Comparison of ENCODE assay signal across 20 cellular contexts in the genomic region with DNA sequence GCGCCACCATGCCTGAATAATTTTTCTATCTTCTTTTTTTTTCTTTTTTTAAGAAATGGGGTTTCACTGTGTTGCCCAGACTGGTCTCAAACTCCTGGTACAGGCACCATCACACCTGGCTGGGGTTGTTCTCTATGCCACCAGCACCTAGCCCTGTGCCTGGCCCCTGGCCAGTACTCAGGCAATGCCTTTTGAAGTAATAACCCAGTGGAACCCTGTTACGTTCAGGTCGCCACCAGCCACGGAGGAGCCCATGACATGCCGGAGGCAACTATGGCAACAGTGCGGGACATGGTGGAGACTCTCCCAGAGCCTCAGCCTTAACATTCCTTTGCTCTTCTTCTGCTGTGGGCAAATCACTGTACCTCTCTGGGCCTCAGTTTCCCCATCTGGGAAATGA. TPM values are rescaled to one million over a fixed set of nuclear protein-coding genes. Genes with fewer than 3 reads are reported as not detected.
DNase-seq lines count a peak whose midpoint lies in the region; ATAC-seq and TF ChIP-seq lines count a peak whose summit lies in the region.
"Had no signal": no experiment of that assay in that cellular context is flagged by ENCODE, and none has a peak within 500 bp of the region (broad histone marks: within the 10 kb centered on the region; RNA-seq: fewer than 3 reads in every experiment).

No MANE protein-coding gene starts in this region.

- CTCF ChIA-PET in RWPE1 (lab: Yijun Ruan, JAX): interaction anchor here (0.7 to 1.2 kb wide), 3 partner anchors 18 to 1479 kb away, joined by 3 to 6 read pairs (median 3); no protein-coding TSS in a partner anchor

- peak in 1 of 2 donors; percentile 17 for ATAC-seq in right cardiac atrium
- ATAC-seq in left cardiac atrium: no peak
- no peak for ATAC-seq in left lung
- no peak for ATAC-seq in gastrocnemius medialis
- ATAC-seq: A549; activated T-helper 17 cell treated with anti-CD3 and anti-CD28 coated beads, Interleukin-2, amount 50 U/mL, for 72 hours had no signal

- in situ Hi-C loops in gastrocnemius medialis (cut with MboI; ENCODE audit: low sequenced_read_pairs in 4 of 4) (no loop called here), GM13976 (cut with MboI; ENCODE audit: low sequenced_read_pairs, unreplicated experiment) (no loop called here)

- H3K36me3 ChIP-seq in left lung (no peaks in the 10 kb centered on the region), gastrocnemius medialis (no peaks in the 10 kb centered on the region)
- H3K36me3 ChIP-seq: cardiac muscle cell had no signal

- intact Hi-C loops in right cardiac atrium (cut with DNase I) (no loop called here), left cardiac atrium (cut with DNase I) (no loop called here), left lung (cut with DNase I) (no loop called here), gastrocnemius medialis (cut with DNase I; ENCODE audit: low total_unique reads) (no loop called here)

- POLR2A ChIA-PET in RWPE1 (lab: Yijun Ruan, JAX; ENCODE audit: low non-redundant PET): no interaction called here

- H3K4me3 ChIP-seq in right cardiac atrium (ENCODE audit: low read length): no peak overlapping the region
- no peak overlapping the region for H3K4me3 ChIP-seq in left lung
- no peak overlapping the region for H3K4me3 ChIP-seq in gastrocnemius medialis
- H3K4me3 ChIP-seq: A549, cardiac muscle cell had no signal

- no peak for TF ChIP-seq CTCF in left lung (IDR thresholded peaks at IDR 0.05)
- no peak for TF ChIP-seq CTCF in gastrocnemius medialis (IDR thresholded peaks at IDR 0.05 in 4 of 5, conservative IDR thresholded peaks at IDR 0.05 in 1 of 5)
- no peak for TF ChIP-seq CTCF in RWPE1 (conservative IDR thresholded peaks at IDR 0.05; ENCODE audit: low read depth)
- TF ChIP-seq CTCF in GM13976 (IDR thresholded peaks at IDR 0.05; ENCODE audit: borderline replicate concordance, control extremely low read depth, extremely low read depth, insufficient read depth, missing control alignments): no peak

- no peak for TF ChIP-seq POLR2A in gastrocnemius medialis (IDR thresholded peaks at IDR 0.05)

- WGBS in right cardiac atrium: 89% methylated on average over 6 of the region's 6 CpGs

- peak overlapping the region; percentile 68 for H3K27ac ChIP-seq in right cardiac atrium (ENCODE audit: low read length)
- peak overlapping the region; percentile 50 to 67 for H3K27ac ChIP-seq in left lung
- peak overlapping the region in 3 of 4 donors; percentile 8 to 37 (median 35) for H3K27ac ChIP-seq in gastrocnemius medialis
- H3K27ac ChIP-seq in RWPE1: no peak overlapping the region
- H3K27ac ChIP-seq: A549, cardiac muscle cell had no signal

- H3K9me3 ChIP-seq in right cardiac atrium (ENCODE audit: control insufficient read depth, low read length) (no peaks in the 10 kb centered on the region), left lung (peaks cover 0 to 5% of the 10 kb centered on the region in 2 donors), gastrocnemius medialis (no peaks in the 10 kb centered on the region)

- H3K4me1 ChIP-seq in right cardiac atrium (ENCODE audit: control insufficient read depth, insufficient read depth, low read length) (peaks cover 22% of the 10 kb centered on the region), left lung (peaks cover 0 to 2% of the 10 kb centered on the region in 2 donors), gastrocnemius medialis (peaks cover 0 to 3% of the 10 kb centered on the region in 2 donors)
- H3K4me1 ChIP-seq: A549 had no signal

- H3K27me3 ChIP-seq in right cardiac atrium (ENCODE audit: control insufficient read depth, insufficient read depth) (no peaks in the 10 kb centered on the region), left lung (no peaks in the 10 kb centered on the region), gastrocnemius medialis (no peaks in the 10 kb centered on the region)
- H3K27me3 ChIP-seq: cardiac muscle cell had no signal

- DNase-seq in right cardiac atrium: peak in 1 of 3 donors; percentile 65
- DNase-seq in left cardiac atrium: no peak
- DNase-seq in left lung: no peak
- no peak for DNase-seq in gastrocnemius medialis
- no peak for DNase-seq in RWPE1 (ENCODE audit: low spot score)
- no peak for DNase-seq in GM13976 (ENCODE audit: low spot score)
- DNase-seq in amygdala (lab: John Stamatoyannopoulos, UW): no peak
- DNase-seq in SHP77 (lab: John Stamatoyannopoulos, UW): no peak
- DNase-seq: activated CD4-positive, alpha-beta T cell treated with anti-CD3 and anti-CD28 coated beads for 1 hour; activated naive CD8-positive, alpha-beta T cell treated with anti-CD3 and anti-CD28 coated beads, Interleukin-2, amount 10 ng/mL, durations not matched to agents 7 days and 5 days; CD4-positive, alpha-beta T cell; DMS79; NCI-H1417; occipital lobe; stimulated activated CD4-positive, alpha-beta T cell treated with anti-CD3 and anti-CD28 coated beads, Interleukin-2, amount 100 ng/mL, for 48 hours had no signal

RNA-seq across cellular contexts. Expression of a gene that starts 14.1 kb away (rescaled TPM):
- total RNA-seq in right cardiac atrium (10 to 100 TPM; 34.7 to 87.1 (median 63.5) TPM), left cardiac atrium (10 to 100 TPM; 73.3 to 75.0 TPM), left lung (10 to 100 TPM; 42.7 to 58.4 TPM), gastrocnemius medialis (1 to 10 TPM; 4.0 to 7.8 (median 6.8) TPM)
- 22.5 TPM for polyA plus RNA-seq in right cardiac atrium
- total RNA-seq: CD4-positive, alpha-beta T cell; mononuclear cell had no signal
- polyA plus RNA-seq: keratinocyte had no signal

Comparison
In these comparisons a context has a peak if more than half of its experiments do, and no peak if none do; other contexts are left out.
1. RNA of a gene that starts 14.1 kb away (total RNA-seq): 73.3 to 75.0 TPM in left cardiac atrium, 34.7 to 87.1 TPM in right cardiac atrium and 42.7 to 58.4 TPM in left lung; 4.0 to 7.8 TPM in gastrocnemius medialis; every median in the first group is over 4 times any median in the second.